ENCODE assay signal across 19 cellular contexts in genomic region chr9:119951090-119951489, GRCh38.
DNase-seq lines count a peak whose midpoint lies in the region; ATAC-seq, FAIRE-seq and TF ChIP-seq lines count a peak whose summit lies in the region.
"Had no signal": no experiment of that assay in that cellular context is flagged by ENCODE, and none has a peak within 500 bp of the region (broad histone marks: within the 10 kb centered on the region; RNA-seq: fewer than 3 reads in every experiment).

No MANE protein-coding gene starts in this region.

- TF ChIP-seq CTCF in liver (IDR thresholded peaks at IDR 0.05; ENCODE audit: low read depth, low read length, missing input control) (no peak), HepG2 (CRISPR knock-in tag; IDR thresholded peaks at IDR 0.05) (no peak), esophagus muscularis mucosa (IDR thresholded peaks at IDR 0.05) (no peak), vagina (IDR thresholded peaks at IDR 0.05) (no peak)

- CTCF ChIA-PET in HepG2 (lab: Yijun Ruan, JAX; ENCODE audit: low intra/inter-chr PET ratio, low total read pairs): no interaction called here

- DNase-seq in HepG2 (ENCODE audit: low spot score) (no peak), esophagus muscularis mucosa (ENCODE audit: extremely low spot score) (no peak), aorta (peak in 1 of 2 donors; percentile 44), H4 (ENCODE audit: low spot score) (no peak), T1000 (lab: John Stamatoyannopoulos, UW) (no peak), vagina (ENCODE audit: extremely low spot score in 2 of 2) (no peak)
- DNase-seq: activated CD8-positive, alpha-beta T cell treated with anti-CD3 and anti-CD28 coated beads for 36 hours; activated effector memory CD4-positive, alpha-beta T cell treated with Interleukin-2 at 50 U/mL for 16 hours; anterior cingulate cortex; effector CD8-positive, alpha-beta T cell; naive thymus-derived CD8-positive, alpha-beta T cell; NCI-H226; retina; SIG-M5 had no signal

- in situ Hi-C loops in HepG2 (cut with HindIII; ENCODE audit: extremely low pct_ligation_motif_present, low pct_unique_long_range_greater_than_20kb): no loop called here

- 50% methylated on average over 1 of the region's 1 CpG for WGBS in liver
- WGBS in HepG2 (ENCODE audit: low lambda C conversion rate): 0% methylated on average over 1 of the region's 1 CpG
- WGBS in esophagus muscularis mucosa: 43% methylated on average over 1 of the region's 1 CpG
- WGBS in mesodermal cell (ENCODE audit: insufficient coverage in 2 of 2), 2 experiments: no CpG with 5 or more reads among the region's 1 CpG
- 0 to 6% methylated on average over 1 of the region's 1 CpG for WGBS in aorta, 2 donors

- intact Hi-C loops in HepG2 (cut with micrococcal nuclease; ENCODE audit: unreplicated experiment): no loop called here
- intact Hi-C loops in esophagus muscularis mucosa (cut with DNase I): loop anchor here (10.0 kb wide), 1 partner anchor 86 kb away; no protein-coding TSS in a partner anchor
- intact Hi-C loops in aorta (cut with DNase I): loop anchor here (5.0 to 10.0 kb wide), 2 partner anchors 146 to 149 kb away; no protein-coding TSS in a partner anchor
- intact Hi-C loops in vagina (cut with DNase I): no loop called here

- H3K4me3 ChIP-seq in liver (ENCODE audit: low read depth in 1 of 3, low read length in 3 of 3): no peak overlapping the region
- no peak overlapping the region for H3K4me3 ChIP-seq in HepG2 (replicated peaks in 1 of 3; ENCODE audit: insufficient read depth in 1 of 3, low read depth in 2 of 3, low read length in 3 of 3)
- no peak overlapping the region for H3K4me3 ChIP-seq in esophagus muscularis mucosa
- H3K4me3 ChIP-seq in mesodermal cell (ENCODE audit: extremely low read depth, insufficient read depth, low read length, poor library complexity, severe bottlenecking): no peak overlapping the region
- no peak overlapping the region for H3K4me3 ChIP-seq in aorta (ENCODE audit: low read length in 2 of 2)
- no peak overlapping the region for H3K4me3 ChIP-seq in vagina
- H3K4me3 ChIP-seq: A549 had no signal

- TF ChIP-seq EP300 in HepG2 (IDR thresholded peaks at IDR 0.05; ENCODE audit: low read depth in 2 of 2, low read length in 2 of 2) (no peak), HepG2 (CRISPR knock-in tag; IDR thresholded peaks at IDR 0.05; ENCODE audit: borderline replicate concordance) (no peak), esophagus muscularis mucosa (IDR thresholded peaks at IDR 0.05) (no peak)

- no peaks in the 10 kb centered on the region for H4K20me1 ChIP-seq in HepG2 (ENCODE audit: insufficient read depth, low read length)

- POLR2A ChIA-PET in HepG2 (lab: Yijun Ruan, JAX): no interaction called here

- FAIRE-seq in HepG2 (lab: Jason Lieb, UNC): no peak
- FAIRE-seq: A549, TTC549 had no signal

- H3K9ac ChIP-seq in liver (ENCODE audit: low read depth in 1 of 2, low read length in 2 of 2) (no peak overlapping the region), HepG2 (ENCODE audit: insufficient read depth, low read depth, low read length) (no peak overlapping the region)

- TF ChIP-seq RAD21 in liver (IDR thresholded peaks at IDR 0.05): no peak
- no peak for TF ChIP-seq RAD21 in HepG2 (CRISPR knock-in tag; IDR thresholded peaks at IDR 0.05)

- H3K27ac ChIP-seq in liver (ENCODE audit: low read depth in 1 of 2, low read length in 2 of 2) (no peak overlapping the region), HepG2 (ENCODE audit: extremely low read length, insufficient read depth, low read length) (no peak overlapping the region), esophagus muscularis mucosa (replicated peaks in 1 of 4) (peak overlapping the region in 3 of 4 donors; percentile 13 to 65 (median 53)), mesodermal cell (ENCODE audit: low read depth, low read length, severe bottlenecking) (peak overlapping the region; percentile 65), aorta (ENCODE audit: low read depth in 1 of 2, low read length in 2 of 2) (peak overlapping the region in 1 of 2 donors; percentile 20), vagina (no peak overlapping the region)
- H3K27ac ChIP-seq: A549 had no signal

- H3K4me1 ChIP-seq in liver (ENCODE audit: control insufficient read depth in 4 of 4, insufficient read depth in 4 of 4, low read length in 3 of 4): no peaks in the 10 kb centered on the region
- H3K4me1 ChIP-seq in HepG2 (ENCODE audit: insufficient read depth, low read length): no peaks in the 10 kb centered on the region
- H3K4me1 ChIP-seq in esophagus muscularis mucosa: peaks cover 0 to 47% (median 33%) of the 10 kb centered on the region in 4 donors
- H3K4me1 ChIP-seq in mesodermal cell (ENCODE audit: control insufficient read depth, insufficient read depth, low read length, poor library complexity, severe bottlenecking): peaks cover 17% of the 10 kb centered on the region
- H3K4me1 ChIP-seq in aorta (ENCODE audit: control insufficient read depth in 1 of 2, insufficient read depth in 2 of 2, low read length in 2 of 2): peaks cover 5 to 6% of the 10 kb centered on the region in 2 donors
- H3K4me1 ChIP-seq in vagina: peaks cover under 1% of the 10 kb centered on the region
- H3K4me1 ChIP-seq: A549 had no signal

- H3K9me3 ChIP-seq in liver (ENCODE audit: control insufficient read depth in 4 of 4, low read length in 3 of 4): no peaks in the 10 kb centered on the region
- H3K9me3 ChIP-seq in HepG2 (ENCODE audit: low read length): no peaks in the 10 kb centered on the region
- no peaks in the 10 kb centered on the region for H3K9me3 ChIP-seq in esophagus muscularis mucosa
- no peaks in the 10 kb centered on the region for H3K9me3 ChIP-seq in mesodermal cell (ENCODE audit: control insufficient read depth, low read length)
- no peaks in the 10 kb centered on the region for H3K9me3 ChIP-seq in aorta (ENCODE audit: control insufficient read depth, low read length)
- no peaks in the 10 kb centered on the region for H3K9me3 ChIP-seq in vagina
- H3K9me3 ChIP-seq: A549 had no signal

- no peak overlapping the region for H3K4me2 ChIP-seq in HepG2 (ENCODE audit: low read depth, low read length)
- H3K4me2 ChIP-seq: A549 had no signal

- H2AFZ ChIP-seq in HepG2 (ENCODE audit: low read length): no peak overlapping the region

- no peaks in the 10 kb centered on the region for H3K79me2 ChIP-seq in HepG2 (ENCODE audit: insufficient read depth, low read length)

- TF ChIP-seq POLR2A in HepG2 (IDR thresholded peaks at IDR 0.05; ENCODE audit: insufficient read depth in 1 of 2, low read depth in 2 of 2, low read length in 2 of 2) (no peak), esophagus muscularis mucosa (IDR thresholded peaks at IDR 0.05; ENCODE audit: low read depth) (no peak), vagina (IDR thresholded peaks at IDR 0.05) (no peak)

- H3K36me3 ChIP-seq in liver (ENCODE audit: control insufficient read depth in 4 of 4, insufficient read depth in 3 of 4, low read depth in 1 of 4, low read length in 3 of 4) (no peaks in the 10 kb centered on the region), HepG2 (replicated peaks in 1 of 2; ENCODE audit: control insufficient read depth in 1 of 2, insufficient read depth in 2 of 2, low read length in 2 of 2) (no peaks in the 10 kb centered on the region), esophagus muscularis mucosa (no peaks in the 10 kb centered on the region), mesodermal cell (ENCODE audit: control insufficient read depth, insufficient read depth, low read length) (no peaks in the 10 kb centered on the region), aorta (ENCODE audit: control insufficient read depth in 1 of 2, insufficient read depth in 2 of 2, low read length in 1 of 2) (no peaks in the 10 kb centered on the region), vagina (no peaks in the 10 kb centered on the region)

- BruUV-seq in HepG2 (replicated peaks; lab: Mats Ljungman, UMichigan): no TSS peak

- ATAC-seq in HepG2 (no peak), aorta (ENCODE audit: low FRiP score) (peak; percentile 51)
- ATAC-seq: A549; activated CD8-positive, alpha-beta T cell treated with anti-CD3 and anti-CD28 coated beads for 36 hours; naive thymus-derived CD8-positive, alpha-beta T cell; stimulated activated effector memory CD8-positive, alpha-beta T cell treated with anti-CD3 and anti-CD28 coated beads, Interleukin-12 subunit alpha, Interleukin-12 subunit beta, amount 100 ng/mL, for 72 hours had no signal

- H3K27me3 ChIP-seq in liver (ENCODE audit: control insufficient read depth in 4 of 4, insufficient read depth in 4 of 4, low read length in 3 of 4) (peaks cover 0 to 7% (median 0%) of the 10 kb centered on the region in 4 donors), HepG2 (ENCODE audit: control insufficient read depth in 1 of 2, insufficient read depth in 2 of 2, low read length in 2 of 2) (no peaks in the 10 kb centered on the region), esophagus muscularis mucosa (no peaks in the 10 kb centered on the region), aorta (ENCODE audit: control insufficient read depth in 1 of 2, insufficient read depth in 2 of 2, low read length in 1 of 2) (no peaks in the 10 kb centered on the region), vagina (no peaks in the 10 kb centered on the region)

TF ChIP-seq in HepG2, 621 proteins besides CTCF, POLR2A, EP300 and RAD21 (continues in another document):
- TF ChIP-seq ARID5B (CRISPR knock-in tag; IDR thresholded peaks at IDR 0.05): no peak
- TF ChIP-seq SOX6 (IDR thresholded peaks at IDR 0.05): no peak
- TF ChIP-seq SOX6 (CRISPR knock-in tag; IDR thresholded peaks at IDR 0.05): no peak

Comparison
In these comparisons a context has a peak if more than half of its experiments do, and no peak if none do; other contexts are left out.
1. H3K27ac ChIP-seq: peak in esophagus muscularis mucosa (3 of 4) and mesodermal cell (single experiment); none in liver (0 of 2), HepG2 (single experiment) and vagina (single experiment).
2. intact Hi-C loops: an anchor here in esophagus muscularis mucosa (10.0 kb wide) and aorta (5.0 to 10.0 kb wide); none called in HepG2 and vagina.